ENCODE assay signal across 8 cellular contexts in the genomic region with DNA sequence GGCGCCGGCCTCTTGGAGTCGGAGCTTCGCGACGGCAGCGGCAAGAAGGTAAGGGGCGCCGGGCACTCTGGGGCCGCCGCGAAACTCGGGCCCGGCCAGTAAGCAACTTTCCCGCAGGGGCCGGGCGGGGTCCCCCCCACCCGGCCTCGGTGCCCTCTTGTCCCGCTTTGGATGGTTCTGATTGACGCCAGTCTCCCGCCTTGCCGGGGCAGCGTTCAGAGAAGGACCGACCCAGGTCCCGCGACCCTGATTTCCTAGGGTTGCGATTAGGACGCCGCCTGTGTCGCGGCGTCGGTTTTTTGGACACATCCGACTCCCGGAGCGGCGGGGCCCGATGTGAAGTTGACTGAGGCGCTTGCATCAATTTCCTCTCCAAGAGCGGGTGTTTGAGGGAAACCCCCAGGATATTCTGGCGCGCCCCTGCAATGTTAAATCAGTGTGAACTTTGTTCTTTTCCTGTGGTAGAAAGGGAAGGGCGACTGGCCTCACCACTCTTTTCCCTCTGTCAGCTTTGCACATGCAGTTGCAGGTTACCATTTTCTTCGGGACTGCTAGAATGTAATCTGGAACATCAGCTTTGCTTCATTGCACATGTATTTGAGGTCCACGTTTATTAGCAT. TPM values are rescaled to one million over a fixed set of nuclear protein-coding genes. Genes with fewer than 3 reads are reported as not detected.
A peak's percentile ranks its signal among the peaks of the same experiment; 100 is the strongest.
DNase-seq lines count a peak whose midpoint lies in the region; ATAC-seq and TF ChIP-seq lines count a peak whose summit lies in the region.

No MANE protein-coding gene starts in this region.

- H3K27ac Mint-ChIP-seq in natural killer cell, result peak overlapping the region; percentile 84 to 90

- BruUV-seq in IMR-90 (replicated peaks; lab: Mats Ljungman, UMichigan), result no TSS peak

- peak overlapping the region; percentile 62; the same call in 1 of the 2 replicates for H3K4ac ChIP-seq in IMR-90 (ENCODE audit: low read depth, low read length)

- H3K36me3 ChIP-seq in IMR-90 (ENCODE audit: control insufficient read depth, insufficient read depth, low read length), result no peaks in the 10 kb centered on the region
- no peaks in the 10 kb centered on the region for H3K36me3 ChIP-seq in esophagus (ENCODE audit: control insufficient read depth in 2 of 2, insufficient read depth in 2 of 2, low read length in 1 of 2)
- H3K36me3 ChIP-seq in stomach, result no peaks in the 10 kb centered on the region

- TF ChIP-seq CTCF in IMR-90 (conservative IDR thresholded peaks at IDR 0.05; ENCODE audit: low read depth, low read length) (no peak), natural killer cell (IDR thresholded peaks at IDR 0.05) (no peak), stomach (IDR thresholded peaks at IDR 0.05) (peak in 1 of 7 experiments; percentile 2)

- ATAC-seq in IMR-90 (ENCODE audit: low read depth), result no peak
- peak in 1 of 3 donors; percentile 5 for ATAC-seq in natural killer cell
- no peak for ATAC-seq in GM21367 (IDR thresholded peaks at IDR 0.05; ENCODE audit: unreplicated experiment)

- H3K79me1 ChIP-seq in IMR-90 (ENCODE audit: low read depth in 1 of 2, low read length in 2 of 2), result peaks cover 10 to 40% of the 10 kb centered on the region in 2 experiments

- H3K4me3 ChIP-seq in IMR-90 (ENCODE audit: insufficient read depth, low read depth, low read length) (peak overlapping the region; percentile 88), esophagus (ENCODE audit: low read depth in 1 of 2, low read length in 2 of 2) (peak overlapping the region; percentile 76 to 93), stomach (peak overlapping the region; percentile 90 to 97 (median 94))

- 7% methylated on average over 3 of the region's 46 CpGs; no CpG with 5 or more reads in 1 of the 2 experiments for WGBS in IMR-90 (ENCODE audit: extremely low coverage in 2 of 2, insufficient read length in 1 of 2), 2 experiments
- WGBS in esophagus, 2 donors, result 3 to 4% methylated on average over 35 to 46 of the region's 46 CpGs
- 0 to 3% (median 2%) methylated on average over 7 to 46 of the region's 46 CpGs for whole genome bisulfite sequencing in stomach, 5 donors

- no peaks in the 10 kb centered on the region for H3K9me3 Mint-ChIP-seq in natural killer cell

- H3K27me3 ChIP-seq in IMR-90 (ENCODE audit: control insufficient read depth, insufficient read depth, low read length) (no peaks in the 10 kb centered on the region), esophagus (ENCODE audit: control insufficient read depth in 1 of 2, insufficient read depth in 2 of 2, low read length in 2 of 2) (no peaks in the 10 kb centered on the region), stomach (no peaks in the 10 kb centered on the region)

- H3K9ac ChIP-seq in IMR-90 (ENCODE audit: low read depth, low read length), result peak overlapping the region; percentile 50

- H4K5ac ChIP-seq in IMR-90 (ENCODE audit: low read depth, low read length), result no peak overlapping the region

- no peak overlapping the region for H2BK15ac ChIP-seq in IMR-90 (ENCODE audit: low read depth, low read length)

- no peak for TF ChIP-seq RAD21 in IMR-90 (IDR thresholded peaks at IDR 0.05; ENCODE audit: low read length)

- intact Hi-C loops in IMR-90 (cut with micrococcal nuclease), result loop anchor here (2.0 kb wide), 1 partner anchor 62 kb away; no protein-coding TSS in a partner anchor
- intact Hi-C loops in natural killer cell (cut with micrococcal nuclease), result loop anchor here (5.0 to 10.0 kb wide), 3 partner anchors 52 to 350 kb away; a partner anchor contains a TSS
- intact Hi-C loops in stomach (cut with DNase I; ENCODE audit: low total_unique reads), result no loop called here

- CTCF ChIA-PET in IMR-90 (lab: Yijun Ruan, JAX), result interaction anchor here (1.6 kb wide), 1 partner anchor 62 kb away, joined by 3 read pairs; no protein-coding TSS in a partner anchor

- H3K4me3 Mint-ChIP-seq in natural killer cell, result peak overlapping the region; percentile 94

- no peak overlapping the region for H2BK20ac ChIP-seq in IMR-90 (ENCODE audit: low read depth, low read length)

- peak overlapping the region; percentile 28; the same call in 1 of the 2 replicates for H2AK5ac ChIP-seq in IMR-90 (ENCODE audit: low read depth, low read length)

- peak overlapping the region; percentile 15 for H3K14ac ChIP-seq in IMR-90 (replicated peaks; ENCODE audit: low read depth, low read length)

- H4K91ac ChIP-seq in IMR-90 (ENCODE audit: insufficient read depth, low read depth, low read length), result no peak overlapping the region; the same call in 1 of the 2 replicates

- no peak overlapping the region for H3K18ac ChIP-seq in IMR-90 (ENCODE audit: low read depth, low read length)

- no peak for TF ChIP-seq EP300 in stomach (IDR thresholded peaks at IDR 0.05)

- H3K4me1 Mint-ChIP-seq in natural killer cell, result peaks cover 30 to 33% of the 10 kb centered on the region in 2 donors

- H2BK5ac ChIP-seq in IMR-90 (ENCODE audit: low read depth, low read length, poor library complexity, severe bottlenecking), result peak overlapping the region; percentile 86

- H3K27me3 Mint-ChIP-seq in natural killer cell (ENCODE audit: low read depth in 2 of 2), result no peaks in the 10 kb centered on the region

- H3K36me3 Mint-ChIP-seq in natural killer cell, result no peaks in the 10 kb centered on the region

- peak overlapping the region; percentile 80 for H3K4me2 ChIP-seq in IMR-90 (ENCODE audit: low read depth, low read length)

- peak overlapping the region; percentile 78 for H3K27ac ChIP-seq in IMR-90 (ENCODE audit: insufficient read depth, low read length)
- peak overlapping the region; percentile 90 to 94 for H3K27ac ChIP-seq in esophagus (ENCODE audit: low read depth in 2 of 2, low read length in 1 of 2)
- H3K27ac ChIP-seq in stomach, result peak overlapping the region; percentile 93 to 97 (median 95)

- H2AK9ac ChIP-seq in IMR-90 (replicated peaks; ENCODE audit: low read depth, low read length, poor library complexity), result peak overlapping the region; percentile 58

- peak overlapping the region; percentile 99 for H2AFZ ChIP-seq in IMR-90 (replicated peaks; ENCODE audit: low read length, poor library complexity)

- no peaks in the 10 kb centered on the region for H3K9me3 ChIP-seq in IMR-90 (ENCODE audit: control insufficient read depth, insufficient read depth, low read length)
- no peaks in the 10 kb centered on the region for H3K9me3 ChIP-seq in esophagus (ENCODE audit: control insufficient read depth in 2 of 2, insufficient read depth in 1 of 2, low read depth in 1 of 2, low read length in 1 of 2)
- no peaks in the 10 kb centered on the region for H3K9me3 ChIP-seq in stomach

- 0 out of 2 replicates have a peak, but pooled peaks cover 5% of the 10 kb centered on the region for H3K9me1 ChIP-seq in IMR-90 (ENCODE audit: insufficient read depth, low read length)

- H2BK120ac ChIP-seq in IMR-90 (ENCODE audit: low read depth, low read length), result no peak overlapping the region

- peaks cover 47% of the 10 kb centered on the region for H4K20me1 ChIP-seq in IMR-90 (ENCODE audit: insufficient read depth, low read length)

- H3K23ac ChIP-seq in IMR-90 (ENCODE audit: low read depth, low read length), result peak overlapping the region; percentile 57; the same call in 1 of the 2 replicates

- H3K4me1 ChIP-seq in IMR-90 (ENCODE audit: control insufficient read depth, insufficient read depth, low read length), result peaks cover 5% of the 10 kb centered on the region
- H3K4me1 ChIP-seq in esophagus (ENCODE audit: control insufficient read depth in 2 of 2, insufficient read depth in 2 of 2, low read length in 1 of 2), result peaks cover 0 to 3% of the 10 kb centered on the region in 2 donors
- H3K4me1 ChIP-seq in stomach, result peaks cover 23 to 55% (median 39%) of the 10 kb centered on the region in 4 donors

- DNase-seq in Caki2 (ENCODE audit: low read depth) (peak; percentile 16), IMR-90 (peak; percentile 18), natural killer cell (peak; percentile 56), stomach (peak; percentile 48), foreskin melanocyte (no peak)
- peak; percentile 78 for DNase-seq in activated CD8-positive, alpha-beta memory T cell treated with anti-CD3 and anti-CD28 coated beads, Interleukin-2, amount 50 U/mL, for 48 hours

- no peak overlapping the region for H3K56ac ChIP-seq in IMR-90 (ENCODE audit: extremely low read depth, insufficient read depth, low read length)

- dilution Hi-C loops in IMR-90 (cut with HindIII; ENCODE audit: low sequenced_read_pairs, unreplicated experiment), result no loop called here

- TF ChIP-seq POLR2A in IMR-90 (IDR thresholded peaks at IDR 0.05; ENCODE audit: low read depth, low read length) (no peak), stomach (IDR thresholded peaks at IDR 0.05) (no peak)

- POLR2A ChIA-PET in IMR-90 (lab: Charles Lee; ENCODE audit: unreplicated experiment), result no interaction called here

- in situ Hi-C loops in Caki2 (cut with HindIII; ENCODE audit: low pct_unique_long_range_greater_than_20kb, low sequenced_read_pairs) (no loop called here), IMR-90 (cut with MboI; ENCODE audit: low sequenced_read_pairs) (no loop called here)

- no peak overlapping the region for H4K8ac ChIP-seq in IMR-90 (ENCODE audit: low read depth in 2 of 2, low read length in 2 of 2)

TF ChIP-seq in IMR-90, 13 proteins besides CTCF, POLR2A, EP300 and RAD21 (continues in another document):
- no peak for TF ChIP-seq CHD1 (IDR thresholded peaks at IDR 0.05; ENCODE audit: low read depth, low read length)
- no peak for TF ChIP-seq BHLHE40 (IDR thresholded peaks at IDR 0.05; ENCODE audit: low read depth, low read length)
- TF ChIP-seq MXI1 (IDR thresholded peaks at IDR 0.05; ENCODE audit: borderline replicate concordance, low read depth, low read length), result no peak
- TF ChIP-seq RCOR1 (IDR thresholded peaks at IDR 0.05; ENCODE audit: insufficient replicate concordance, low read length), result no peak
- TF ChIP-seq NFE2L2 (IDR thresholded peaks at IDR 0.05; ENCODE audit: low read depth, low read length), result no peak
- TF ChIP-seq, protein P1, sequence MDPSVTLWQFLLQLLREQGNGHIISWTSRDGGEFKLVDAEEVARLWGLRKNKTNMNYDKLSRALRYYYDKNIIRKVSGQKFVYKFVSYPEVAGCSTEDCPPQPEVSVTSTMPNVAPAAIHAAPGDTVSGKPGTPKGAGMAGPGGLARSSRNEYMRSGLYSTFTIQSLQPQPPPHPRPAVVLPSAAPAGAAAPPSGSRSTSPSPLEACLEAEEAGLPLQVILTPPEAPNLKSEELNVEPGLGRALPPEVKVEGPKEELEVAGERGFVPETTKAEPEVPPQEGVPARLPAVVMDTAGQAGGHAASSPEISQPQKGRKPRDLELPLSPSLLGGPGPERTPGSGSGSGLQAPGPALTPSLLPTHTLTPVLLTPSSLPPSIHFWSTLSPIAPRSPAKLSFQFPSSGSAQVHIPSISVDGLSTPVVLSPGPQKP (IDR thresholded peaks at IDR 0.05; ENCODE audit: borderline replicate concordance, low read depth, low read length), result no peak

RNA-seq across cellular contexts. Expression of a gene that starts 0.8 kb away (rescaled TPM):
- 10.9 and 11.4 TPM in 2 replicates for total RNA-seq in Caki2 (2014; rRNA removed; shearing (Covaris generic); ENCODE audit: low replicate concordance)
- 32.4 and 40.3 TPM in 2 replicates for total RNA-seq in IMR-90 (2012; rRNA removed)
- 27.9 and 35.9 TPM in 2 replicates for polyA plus RNA-seq in IMR-90 (2012; rRNA removed)
- 6.7 and 13.5 TPM in 2 replicates for polyA plus RNA-seq in IMR-90 (2012; cell fraction: cytosol; rRNA removed)
- polyA plus RNA-seq in IMR-90 (2012; cell fraction: nucleus; rRNA removed; ENCODE audit: low replicate concordance), result 26.0 and 126 TPM in 2 replicates
- polyA plus RNA-seq in esophagus, result 10 to 100 TPM in 1 of 2 donors, 1 to 10 TPM in 1; 6.6 to 10.1 TPM
- total RNA-seq in natural killer cell, result 10 to 100 TPM; 21.0 to 24.2 (median 23.8) TPM
- total RNA-seq in stomach, result 10 to 100 TPM; 22.2 to 85.9 (median 58.8) TPM
- polyA plus RNA-seq in stomach, result 10 to 100 TPM; 15.6 to 19.2 (median 16.7) TPM
